In the genomic region with DNA sequence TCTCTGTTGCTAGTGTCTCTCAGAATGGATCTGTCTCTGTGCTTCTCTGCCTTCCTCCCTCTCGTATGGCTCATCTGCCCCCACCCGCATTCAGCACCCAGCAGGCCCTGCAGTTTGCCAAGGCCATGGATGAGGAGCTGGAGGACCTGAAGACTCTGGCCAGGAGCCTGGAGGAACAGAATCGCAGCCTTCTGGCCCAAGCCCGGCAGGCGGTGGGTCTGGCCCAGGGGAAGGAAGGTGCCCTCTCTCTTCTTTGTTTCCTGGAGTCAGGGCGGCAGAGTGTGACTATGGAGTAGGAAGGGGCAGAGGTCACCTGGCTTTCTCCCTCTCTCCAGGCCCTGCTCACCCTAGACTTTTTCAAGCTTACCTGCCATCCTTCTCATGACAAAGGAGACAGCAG, we compare ENCODE assay signal across 1 cellular context.
TF ChIP-seq lines count a peak whose summit lies in the region.

No MANE protein-coding gene starts in this region.

TF ChIP-seq in H1, 55 proteins besides CTCF, POLR2A, EP300 and RAD21:
- no peak for TF ChIP-seq KDM5A (IDR thresholded peaks at IDR 0.05; ENCODE audit: low read length)
